In genomic region chr5:6185574-6185973, GRCh38 we compare ENCODE assay signal across 21 cellular contexts.
"Had no signal": no experiment of that assay in that cellular context is flagged by ENCODE, and none has a peak within 500 bp of the region (broad histone marks: within the 10 kb centered on the region; RNA-seq: fewer than 3 reads in every experiment).

No MANE protein-coding gene starts in this region.

- H3K36me3 ChIP-seq: MG63, SJSA1 had no signal

- H3K9me3 ChIP-seq: MG63 had no signal

- DNase-seq: IMR-90, Karpas-422, KG1, MG63, NCI-H1092 treated with DMSO at 0.1 percent for 48 hours, NCI-H1436, NCI-H187 treated with DMSO at 0.1 percent for 48 hours, NCI-H2081 treated with DMSO at 0.1 percent for 48 hours, NCI-H2171, NCI-H226, NCI-H446, NCI-H524, NCI-H526 treated with DMSO at 0.1 percent for 48 hours, Right ventricle myocardium superior, RPMI8226, SIG-M5, T-cell had no signal

- H3K4me1 ChIP-seq: SJSA1 had no signal

- H3K27ac ChIP-seq: SJSA1, SK-N-MC had no signal

- H3K27me3 ChIP-seq: SJSA1 had no signal

- H3K4me3 ChIP-seq: MG63, SJSA1, SK-N-MC had no signal

- ATAC-seq: HepG2, T-cell had no signal

- FAIRE-seq: HepG2, RCC 7860 had no signal
